1 cellular context compared by ENCODE assay signal in the genomic region with DNA sequence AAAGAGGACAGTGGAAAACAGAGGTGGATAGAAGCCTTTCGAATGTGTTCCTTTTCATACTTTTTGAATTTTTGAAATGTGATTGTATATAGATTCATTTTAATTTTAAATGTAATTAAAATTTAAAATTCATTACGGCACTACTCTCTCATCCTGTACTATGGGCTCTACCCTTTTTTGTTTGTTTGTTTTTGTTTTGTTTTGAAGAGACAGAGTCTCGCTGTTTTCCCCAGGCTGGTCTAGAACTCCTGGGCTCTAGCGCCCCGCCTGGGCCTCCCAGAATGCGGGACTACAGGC.
TF ChIP-seq lines count a peak whose summit lies in the region.

No MANE protein-coding gene starts in this region.

TF ChIP-seq in HepG2, 621 proteins besides CTCF, POLR2A, EP300 and RAD21:
- TF ChIP-seq LCORL (IDR thresholded peaks at IDR 0.05) (no peak), LCORL (CRISPR knock-in tag; IDR thresholded peaks at IDR 0.05) (peak; percentile 58), GABPA (IDR thresholded peaks at IDR 0.05; ENCODE audit: low read depth, low read length) (no peak), GABPA (CRISPR knock-in tag; IDR thresholded peaks at IDR 0.05; ENCODE audit: low read depth) (0 out of 2 replicates have a peak, but pooled peaks have one; percentile 29), CC2D1A (CRISPR knock-in tag; IDR thresholded peaks at IDR 0.05) (no peak), GATAD1 (CRISPR knock-in tag; IDR thresholded peaks at IDR 0.05) (0 out of 2 replicates have a peak, but pooled peaks have one; percentile 4), FOXC1 (CRISPR knock-in tag; IDR thresholded peaks at IDR 0.05; ENCODE audit: borderline replicate concordance) (0 out of 2 replicates have a peak, but pooled peaks have one; percentile 11)
